In genomic region chr3:71227344-71227743, GRCh38 we compare ENCODE assay signal across 11 cellular contexts.
DNase-seq lines count a peak whose midpoint lies in the region; ATAC-seq, FAIRE-seq and TF ChIP-seq lines count a peak whose summit lies in the region.
"Had no signal": no experiment of that assay in that cellular context is flagged by ENCODE, and none has a peak within 500 bp of the region (broad histone marks: within the 10 kb centered on the region; RNA-seq: fewer than 3 reads in every experiment).

No MANE protein-coding gene starts in this region.

- H3K36me3 Mint-ChIP-seq in CD4-positive, CD25-positive, alpha-beta regulatory T cell, result peaks cover 23% of the 10 kb centered on the region
- peaks cover 2% of the 10 kb centered on the region for H3K36me3 Mint-ChIP-seq in endodermal cell (ENCODE audit: low read depth)

- DNase-seq in CD4-positive, CD25-positive, alpha-beta regulatory T cell, result peak in 2 of 3 donors; percentile 13 to 58
- peak; percentile 20 for DNase-seq in RCC 7860 (ENCODE audit: low spot score)
- peak; percentile 32 for DNase-seq in iris pigment epithelial cell (ENCODE audit: low read depth)
- no peak for DNase-seq in uterus
- no peak for DNase-seq in NCI-H526 (lab: John Stamatoyannopoulos, UW)
- no peak for DNase-seq in HUDEP-2 (lab: John Stamatoyannopoulos, UW; ENCODE audit: unreplicated experiment in 76 of 76)
- no peak for DNase-seq in endodermal cell
- DNase-seq: DMS79 treated with DMSO at 0.1 percent for 48 hours, NCI-H187 had no signal

- H3K9me3 Mint-ChIP-seq in CD4-positive, CD25-positive, alpha-beta regulatory T cell, result no peaks in the 10 kb centered on the region
- H3K9me3 Mint-ChIP-seq in endodermal cell, result no peaks in the 10 kb centered on the region

- H3K36me3 ChIP-seq in CD4-positive, CD25-positive, alpha-beta regulatory T cell (ENCODE audit: control insufficient read depth, insufficient read depth, low read length), result peaks cover 13% of the 10 kb centered on the region
- H3K36me3 ChIP-seq in uterus (no peaks in the 10 kb centered on the region), endodermal cell (ENCODE audit: control insufficient read depth, insufficient read depth, low read length) (no peaks in the 10 kb centered on the region)

- no peak for TF ChIP-seq POLR2A in uterus (IDR thresholded peaks at IDR 0.05)

- peak in 1 of 2 donors; percentile 7 for ATAC-seq in CD4-positive, CD25-positive, alpha-beta regulatory T cell (ENCODE audit: low read depth in 2 of 2)
- ATAC-seq in GM19452 (IDR thresholded peaks at IDR 0.05; ENCODE audit: unreplicated experiment), result peak; percentile 8

- peaks cover 27 to 91% (median 61%) of the 10 kb centered on the region in 4 donors for H3K4me1 Mint-ChIP-seq in CD4-positive, CD25-positive, alpha-beta regulatory T cell
- peaks cover 42% of the 10 kb centered on the region for H3K4me1 Mint-ChIP-seq in endodermal cell

- 84 to 86% methylated on average over 1 to 2 of the region's 2 CpGs for WGBS in endodermal cell (ENCODE audit: insufficient coverage in 1 of 2, insufficient read length in 1 of 2), 2 experiments

- H3K9me3 ChIP-seq in CD4-positive, CD25-positive, alpha-beta regulatory T cell (ENCODE audit: control insufficient read depth in 2 of 2, low read length in 2 of 2), result no peaks in the 10 kb centered on the region
- H3K9me3 ChIP-seq in uterus, result no peaks in the 10 kb centered on the region
- H3K9me3 ChIP-seq in endodermal cell (ENCODE audit: control insufficient read depth, low read length), result no peaks in the 10 kb centered on the region

- no peaks in the 10 kb centered on the region for H3K27me3 Mint-ChIP-seq in CD4-positive, CD25-positive, alpha-beta regulatory T cell
- no peaks in the 10 kb centered on the region for H3K27me3 Mint-ChIP-seq in endodermal cell (ENCODE audit: insufficient read depth)

- H3K27ac Mint-ChIP-seq in CD4-positive, CD25-positive, alpha-beta regulatory T cell, result peak overlapping the region; percentile 88 to 94 (median 94)
- H3K27ac Mint-ChIP-seq in endodermal cell, result no peak overlapping the region

- H3K9ac ChIP-seq in endodermal cell (ENCODE audit: extremely low read depth, low read length, poor library complexity, severe bottlenecking), result no peak overlapping the region

- peaks cover 40% of the 10 kb centered on the region for H3K4me1 ChIP-seq in CD4-positive, CD25-positive, alpha-beta regulatory T cell (ENCODE audit: control insufficient read depth, insufficient read depth, low read length, poor library complexity, severe bottlenecking)
- H3K4me1 ChIP-seq in uterus (no peaks in the 10 kb centered on the region), endodermal cell (ENCODE audit: control insufficient read depth, insufficient read depth, low read length) (peaks cover 3% of the 10 kb centered on the region)

- no peak for TF ChIP-seq CTCF in uterus (IDR thresholded peaks at IDR 0.05)
- TF ChIP-seq CTCF in endodermal cell (conservative IDR thresholded peaks at IDR 0.05), result no peak

- no peak for FAIRE-seq in RCC 7860 (lab: Jason Lieb, UNC)

- peak overlapping the region; percentile 75 to 91 (median 85) for H3K4me3 Mint-ChIP-seq in CD4-positive, CD25-positive, alpha-beta regulatory T cell
- no peak overlapping the region for H3K4me3 Mint-ChIP-seq in endodermal cell

- peak overlapping the region; percentile 77 for H3K27ac ChIP-seq in CD4-positive, CD25-positive, alpha-beta regulatory T cell (ENCODE audit: insufficient read depth, low read length, poor library complexity, severe bottlenecking)
- H3K27ac ChIP-seq in uterus, result no peak overlapping the region
- H3K27ac ChIP-seq in endodermal cell (ENCODE audit: low read depth, low read length), result no peak overlapping the region
- H3K27ac ChIP-seq: VCaP had no signal

- intact Hi-C loops in uterus (cut with DNase I; ENCODE audit: low total_unique reads), result no loop called here

- peak overlapping the region; percentile 85 for H3K4me3 ChIP-seq in CD4-positive, CD25-positive, alpha-beta regulatory T cell (ENCODE audit: low read depth, low read length)
- no peak overlapping the region for H3K4me3 ChIP-seq in uterus
- H3K4me3 ChIP-seq in endodermal cell (ENCODE audit: low read length), result no peak overlapping the region

- no peaks in the 10 kb centered on the region for H3K27me3 ChIP-seq in CD4-positive, CD25-positive, alpha-beta regulatory T cell (ENCODE audit: control insufficient read depth, insufficient read depth, low read length)
- H3K27me3 ChIP-seq in uterus (no peaks in the 10 kb centered on the region), endodermal cell (ENCODE audit: control insufficient read depth, insufficient read depth, low read length, poor library complexity, severe bottlenecking) (no peaks in the 10 kb centered on the region)

Comparison
In these comparisons a context has a peak if more than half of its experiments do, and no peak if none do; other contexts are left out.
1. DNase-seq: peak in CD4-positive, CD25-positive, alpha-beta regulatory T cell (2 of 3), RCC 7860 (single experiment) and iris pigment epithelial cell (single experiment); none in uterus (0 of 2), NCI-H526 (0 of 2), HUDEP-2 (0 of 76) and endodermal cell (single experiment).